19 cellular contexts compared by ENCODE assay signal in the genomic region with DNA sequence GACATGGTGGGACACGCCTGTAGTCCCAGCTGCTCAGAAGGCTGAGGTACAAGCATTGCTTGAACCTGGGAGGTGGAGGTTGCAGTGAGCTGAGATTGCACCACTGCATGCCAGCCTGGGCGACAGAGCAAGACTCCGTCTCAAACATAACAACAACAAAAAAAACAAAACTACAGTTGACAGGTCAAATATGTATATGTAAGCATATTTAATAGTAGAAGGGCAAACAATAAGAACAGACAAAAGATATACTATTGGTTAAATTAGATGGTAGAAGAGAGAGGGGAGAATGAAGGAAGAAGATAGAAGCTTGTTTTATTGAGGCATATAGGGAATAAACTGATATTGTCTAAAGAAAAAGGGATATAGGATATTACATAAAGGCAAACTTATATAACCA.
A peak's percentile ranks its signal among the peaks of the same experiment; 100 is the strongest.
DNase-seq lines count a peak whose midpoint lies in the region; ATAC-seq, FAIRE-seq and TF ChIP-seq lines count a peak whose summit lies in the region.
"Had no signal": no experiment of that assay in that cellular context is flagged by ENCODE, and none has a peak within 500 bp of the region (broad histone marks: within the 10 kb centered on the region; RNA-seq: fewer than 3 reads in every experiment).

No MANE protein-coding gene starts in this region.

- no peak overlapping the region for H4K5ac ChIP-seq in IMR-90 (ENCODE audit: low read depth, low read length)

- H3K9me1 ChIP-seq in IMR-90 (ENCODE audit: insufficient read depth, low read length): no peaks in the 10 kb centered on the region

- ATAC-seq in HepG2: no peak
- no peak for ATAC-seq in right lobe of liver
- no peak for ATAC-seq in IMR-90 (ENCODE audit: low read depth)
- ATAC-seq: CD8-positive, alpha-beta T cell had no signal

- TF ChIP-seq EP300 in HepG2 (IDR thresholded peaks at IDR 0.05; ENCODE audit: low read depth in 2 of 2, low read length in 2 of 2) (no peak), HepG2 (CRISPR knock-in tag; IDR thresholded peaks at IDR 0.05; ENCODE audit: borderline replicate concordance) (no peak)

- dilution Hi-C loops in IMR-90 (cut with HindIII; ENCODE audit: low sequenced_read_pairs, unreplicated experiment): no loop called here

- no peak overlapping the region for H2BK20ac ChIP-seq in IMR-90 (ENCODE audit: low read depth, low read length)

- 16% methylated on average over 3 of the region's 3 CpGs for WGBS in HepG2 (ENCODE audit: low lambda C conversion rate)
- 87% methylated on average over 2 of the region's 3 CpGs for WGBS in right lobe of liver (ENCODE audit: insufficient coverage, low coverage, low lambda C conversion rate, missing lambda C conversion rate)
- WGBS in IMR-90 (ENCODE audit: extremely low coverage in 2 of 2, insufficient read length in 1 of 2), 2 experiments: no CpG with 5 or more reads among the region's 3 CpGs

- no peaks in the 10 kb centered on the region for H3K79me1 ChIP-seq in IMR-90 (ENCODE audit: low read depth in 1 of 2, low read length in 2 of 2)

- TF ChIP-seq CTCF in HepG2 (CRISPR knock-in tag; IDR thresholded peaks at IDR 0.05) (no peak), right lobe of liver (IDR thresholded peaks at IDR 0.05) (no peak), IMR-90 (conservative IDR thresholded peaks at IDR 0.05; ENCODE audit: low read depth, low read length) (no peak)

- no peak overlapping the region for H2BK120ac ChIP-seq in IMR-90 (ENCODE audit: low read depth, low read length)

- no peak for TF ChIP-seq RAD21 in HepG2 (CRISPR knock-in tag; IDR thresholded peaks at IDR 0.05)
- TF ChIP-seq RAD21 in IMR-90 (IDR thresholded peaks at IDR 0.05; ENCODE audit: low read length): no peak

- FAIRE-seq in HepG2 (lab: Jason Lieb, UNC): no peak
- FAIRE-seq: D721Med, G401.6, GM12891, GM19239 had no signal

- DNase-seq in HepG2 (ENCODE audit: low spot score): no peak
- no peak for DNase-seq in right lobe of liver
- no peak for DNase-seq in IMR-90
- no peak for DNase-seq in NCI-H526 (lab: John Stamatoyannopoulos, UW)
- DNase-seq in epidermal melanocyte (ENCODE audit: insufficient read length, low spot score): no peak
- DNase-seq: AML-193; Caco-2; Calu3; CD4-positive, alpha-beta T cell; CD8-positive, alpha-beta T cell; DMS79 treated with DMSO at 0.1 percent for 48 hours; GF-D8 had no signal

- H3K36me3 ChIP-seq in HepG2 (replicated peaks in 1 of 2; ENCODE audit: control insufficient read depth in 1 of 2, insufficient read depth in 2 of 2, low read length in 2 of 2): no peaks in the 10 kb centered on the region
- H3K36me3 ChIP-seq in right lobe of liver: no peaks in the 10 kb centered on the region
- no peaks in the 10 kb centered on the region for H3K36me3 ChIP-seq in IMR-90 (ENCODE audit: control insufficient read depth, insufficient read depth, low read length)
- H3K36me3 ChIP-seq: BLaER1 treated with 17β-estradiol and CSF1 and Interleukin-3, amounts not matched to agents 10 nM and 100 nM had no signal

- H3K4me2 ChIP-seq in HepG2 (ENCODE audit: low read depth, low read length): no peak overlapping the region
- H3K4me2 ChIP-seq in IMR-90 (ENCODE audit: low read depth, low read length): no peak overlapping the region
- H3K4me2 ChIP-seq: BLaER1 treated with 17β-estradiol and CSF1 and Interleukin-3, amounts not matched to agents 10 nM and 100 nM had no signal

- no peak overlapping the region for H3K56ac ChIP-seq in IMR-90 (ENCODE audit: extremely low read depth, insufficient read depth, low read length)

- H3K27ac ChIP-seq in HepG2 (ENCODE audit: extremely low read length, insufficient read depth, low read length) (no peak overlapping the region), right lobe of liver (no peak overlapping the region), IMR-90 (ENCODE audit: insufficient read depth, low read length) (no peak overlapping the region)
- H3K27ac ChIP-seq: 22Rv1; BLaER1 treated with 17β-estradiol and CSF1 and Interleukin-3, amounts not matched to agents 10 nM and 100 nM; C4-2B had no signal

- H4K20me1 ChIP-seq in HepG2 (ENCODE audit: insufficient read depth, low read length): no peaks in the 10 kb centered on the region
- no peaks in the 10 kb centered on the region for H4K20me1 ChIP-seq in IMR-90 (ENCODE audit: insufficient read depth, low read length)
- H4K20me1 ChIP-seq: BLaER1 treated with 17β-estradiol and CSF1 and Interleukin-3, amounts not matched to agents 10 nM and 100 nM had no signal

- in situ Hi-C loops in HepG2 (cut with HindIII; ENCODE audit: extremely low pct_ligation_motif_present, low pct_unique_long_range_greater_than_20kb) (no loop called here), IMR-90 (cut with MboI; ENCODE audit: low sequenced_read_pairs) (no loop called here)

- no peak overlapping the region for H2BK15ac ChIP-seq in IMR-90 (ENCODE audit: low read depth, low read length)

- no peak overlapping the region for H2AK5ac ChIP-seq in IMR-90 (ENCODE audit: low read depth, low read length)

- H3K18ac ChIP-seq in IMR-90 (ENCODE audit: low read depth, low read length): no peak overlapping the region

- intact Hi-C loops in HepG2 (cut with micrococcal nuclease; ENCODE audit: unreplicated experiment): loop anchor here (5.0 kb wide), 1 partner anchor 404 kb away; no protein-coding TSS in a partner anchor
- intact Hi-C loops in right lobe of liver (cut with DNase I): no loop called here
- intact Hi-C loops in IMR-90 (cut with micrococcal nuclease): no loop called here

- BruUV-seq in HepG2 (replicated peaks; lab: Mats Ljungman, UMichigan) (no TSS peak), IMR-90 (replicated peaks; lab: Mats Ljungman, UMichigan) (no TSS peak)

- CTCF ChIA-PET in HepG2 (lab: Yijun Ruan, JAX; ENCODE audit: low intra/inter-chr PET ratio, low total read pairs) (no interaction called here), IMR-90 (lab: Yijun Ruan, JAX) (no interaction called here)

- no peak overlapping the region for H2AK9ac ChIP-seq in IMR-90 (replicated peaks; ENCODE audit: low read depth, low read length, poor library complexity)

- no peaks in the 10 kb centered on the region for H3K9me3 ChIP-seq in HepG2 (ENCODE audit: low read length)
- no peaks in the 10 kb centered on the region for H3K9me3 ChIP-seq in right lobe of liver
- 0 out of 2 replicates have a peak, but pooled peaks cover under 1% of the 10 kb centered on the region for H3K9me3 ChIP-seq in IMR-90 (ENCODE audit: control insufficient read depth, insufficient read depth, low read length)
- H3K9me3 ChIP-seq: Caco-2 had no signal

- H3K27me3 ChIP-seq in HepG2 (ENCODE audit: control insufficient read depth in 1 of 2, insufficient read depth in 2 of 2, low read length in 2 of 2) (peaks cover 1 to 10% of the 10 kb centered on the region in 2 experiments; a peak in 2 of 5 replicates), right lobe of liver (no peaks in the 10 kb centered on the region), IMR-90 (ENCODE audit: control insufficient read depth, insufficient read depth, low read length) (no peaks in the 10 kb centered on the region; the same call in 1 of the 2 replicates)
- H3K27me3 ChIP-seq: BLaER1 treated with 17β-estradiol and CSF1 and Interleukin-3, amounts not matched to agents 10 nM and 100 nM had no signal

- no peak overlapping the region for H3K9ac ChIP-seq in HepG2 (ENCODE audit: insufficient read depth, low read depth, low read length)
- no peak overlapping the region for H3K9ac ChIP-seq in IMR-90 (ENCODE audit: low read depth, low read length)
- H3K9ac ChIP-seq: BLaER1 treated with 17β-estradiol and CSF1 and Interleukin-3, amounts not matched to agents 10 nM and 100 nM had no signal

- POLR2A ChIA-PET in HepG2 (lab: Yijun Ruan, JAX) (no interaction called here), IMR-90 (lab: Charles Lee; ENCODE audit: unreplicated experiment) (no interaction called here)

- no peaks in the 10 kb centered on the region for H3K79me2 ChIP-seq in HepG2 (ENCODE audit: insufficient read depth, low read length)

- H2AFZ ChIP-seq in HepG2 (ENCODE audit: low read length) (no peak overlapping the region), IMR-90 (replicated peaks; ENCODE audit: low read length, poor library complexity) (no peak overlapping the region)

- no peak overlapping the region for H3K14ac ChIP-seq in IMR-90 (replicated peaks; ENCODE audit: low read depth, low read length)

- H3K4ac ChIP-seq in IMR-90 (ENCODE audit: low read depth, low read length): no peak overlapping the region

- H4K8ac ChIP-seq in IMR-90 (ENCODE audit: low read depth in 2 of 2, low read length in 2 of 2): no peak overlapping the region

- TF ChIP-seq POLR2A in HepG2 (IDR thresholded peaks at IDR 0.05; ENCODE audit: insufficient read depth in 1 of 2, low read depth in 2 of 2, low read length in 2 of 2) (no peak), right lobe of liver (IDR thresholded peaks at IDR 0.05) (no peak), IMR-90 (IDR thresholded peaks at IDR 0.05; ENCODE audit: low read depth, low read length) (no peak)

- no peaks in the 10 kb centered on the region for H3K4me1 ChIP-seq in HepG2 (ENCODE audit: insufficient read depth, low read length)
- H3K4me1 ChIP-seq in right lobe of liver: no peaks in the 10 kb centered on the region
- 0 out of 2 replicates have a peak, but pooled peaks cover 1% of the 10 kb centered on the region for H3K4me1 ChIP-seq in IMR-90 (ENCODE audit: control insufficient read depth, insufficient read depth, low read length)
- H3K4me1 ChIP-seq: Caco-2 had no signal

- no peak overlapping the region for H3K23ac ChIP-seq in IMR-90 (ENCODE audit: low read depth, low read length)

- H4K91ac ChIP-seq in IMR-90 (ENCODE audit: insufficient read depth, low read depth, low read length): no peak overlapping the region

- H3K4me3 ChIP-seq in HepG2 (replicated peaks in 1 of 3; ENCODE audit: insufficient read depth in 1 of 3, low read depth in 2 of 3, low read length in 3 of 3) (no peak overlapping the region), right lobe of liver (no peak overlapping the region), IMR-90 (ENCODE audit: insufficient read depth, low read depth, low read length) (no peak overlapping the region)
- H3K4me3 ChIP-seq: BLaER1 treated with 17β-estradiol and CSF1 and Interleukin-3, amounts not matched to agents 10 nM and 100 nM had no signal

- no peak overlapping the region for H2BK5ac ChIP-seq in IMR-90 (ENCODE audit: low read depth, low read length, poor library complexity, severe bottlenecking)

TF ChIP-seq in HepG2, 621 proteins besides CTCF, POLR2A, EP300 and RAD21:
- TF ChIP-seq GLI4 (CRISPR knock-in tag; IDR thresholded peaks at IDR 0.05; ENCODE audit: borderline replicate concordance) (no peak), ZMYM4 (CRISPR knock-in tag; IDR thresholded peaks at IDR 0.05) (no peak), MAFF (IDR thresholded peaks at IDR 0.05; ENCODE audit: low read depth, low read length) (peak; percentile 61; the same call in 1 of the 2 replicates), MAFK (conservative IDR thresholded peaks at IDR 0.05 in 1 of 2, IDR thresholded peaks at IDR 0.05 in 1 of 2; ENCODE audit: low read length in 2 of 2) (peak in 1 of 2 experiments; percentile 72; a peak in 3 of 4 replicates)

TF ChIP-seq in IMR-90, 13 proteins besides CTCF, POLR2A, EP300 and RAD21 (continues in another document):
- TF ChIP-seq CEBPB (IDR thresholded peaks at IDR 0.05; ENCODE audit: low read depth, low read length) (no peak), MAFK (IDR thresholded peaks at IDR 0.05; ENCODE audit: low read depth, low read length) (peak; percentile 63), CHD1 (IDR thresholded peaks at IDR 0.05; ENCODE audit: low read depth, low read length) (no peak), MXI1 (IDR thresholded peaks at IDR 0.05; ENCODE audit: borderline replicate concordance, low read depth, low read length) (no peak), RCOR1 (IDR thresholded peaks at IDR 0.05; ENCODE audit: insufficient replicate concordance, low read length) (no peak)
